ENCODE assay signal across 2 cellular contexts in the genomic region with DNA sequence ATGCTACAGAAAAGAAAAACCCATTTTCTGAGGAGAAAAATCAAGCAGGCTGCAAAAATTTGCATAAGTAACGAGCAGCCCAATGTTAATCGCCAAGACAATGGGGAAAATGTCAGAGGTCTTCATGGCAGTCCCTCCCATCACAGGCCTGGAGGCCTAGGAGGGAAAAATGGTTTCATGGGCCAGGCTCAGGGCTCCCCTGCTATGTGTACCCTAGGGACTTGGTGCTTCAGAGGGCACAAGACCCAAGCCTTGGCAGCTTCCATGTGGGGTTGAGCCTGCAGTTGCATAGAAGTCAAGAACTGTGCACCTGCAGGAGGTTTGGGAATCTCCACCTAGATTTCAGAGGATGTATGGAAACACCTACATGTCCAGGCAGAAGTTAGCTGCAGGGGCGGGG.
TF ChIP-seq lines count a peak whose summit lies in the region.

No MANE protein-coding gene starts in this region.

TF ChIP-seq in K562, 482 proteins besides CTCF, POLR2A, EP300 and RAD21:
- TF ChIP-seq ZFP36 (IDR thresholded peaks at IDR 0.05; ENCODE audit: low read depth, low read length, partially characterized antibody) (peak; percentile 48), HNRNPH1 (optimal IDR thresholded peaks at IDR 0.05; ENCODE audit: low read depth, low read length) (no peak)

TF ChIP-seq in HepG2, 621 proteins besides CTCF, POLR2A, EP300 and RAD21:
- TF ChIP-seq CEBPG (CRISPR knock-in tag; IDR thresholded peaks at IDR 0.05) (no peak), SNAPC2 (CRISPR knock-in tag; IDR thresholded peaks at IDR 0.05) (no peak), ZNF784 (CRISPR knock-in tag; IDR thresholded peaks at IDR 0.05; ENCODE audit: borderline replicate concordance) (no peak), CBX5 (CRISPR knock-in tag; IDR thresholded peaks at IDR 0.05; ENCODE audit: borderline replicate concordance) (no peak), ZNF430 (CRISPR knock-in tag; IDR thresholded peaks at IDR 0.05) (no peak), DNMT3B (CRISPR knock-in tag; conservative IDR thresholded peaks at IDR 0.05) (no peak), ZNF792 (CRISPR knock-in tag; IDR thresholded peaks at IDR 0.05) (no peak), AGO1 (IDR thresholded peaks at IDR 0.05; ENCODE audit: low read depth, low read length, poor library complexity, severe bottlenecking) (no peak), ZNF761 (CRISPR knock-in tag; conservative IDR thresholded peaks at IDR 0.05) (no peak), FOXK2 (IDR thresholded peaks at IDR 0.05) (no peak), ZNF224 (CRISPR knock-in tag; IDR thresholded peaks at IDR 0.05) (no peak), POLR2AphosphoS5 (IDR thresholded peaks at IDR 0.05; ENCODE audit: low read depth, low read length) (no peak)
